Comparison of ENCODE assay signal across 10 cellular contexts in the genomic region with DNA sequence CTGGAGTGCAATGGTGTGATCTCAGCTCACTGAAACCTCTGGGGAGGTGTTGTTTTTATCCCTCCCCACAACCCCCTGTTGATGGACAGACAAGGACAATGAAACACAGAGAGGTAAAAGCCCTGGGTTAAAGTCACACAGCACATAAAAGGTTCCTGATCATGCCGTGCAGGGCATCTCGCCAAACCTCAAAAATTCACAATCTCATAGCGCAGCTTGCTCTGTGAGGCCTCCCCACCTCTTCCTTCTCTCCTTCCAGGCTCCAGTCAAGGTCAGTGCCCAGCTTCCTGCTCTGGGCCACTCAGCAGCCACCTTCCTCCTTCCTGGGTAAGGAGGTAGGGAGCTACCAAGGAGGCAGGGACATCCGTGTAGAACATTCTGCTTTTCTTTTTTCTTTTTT. TPM values are rescaled to one million over a fixed set of nuclear protein-coding genes. Genes with fewer than 3 reads are reported as not detected.
DNase-seq lines count a peak whose midpoint lies in the region; ATAC-seq, FAIRE-seq and TF ChIP-seq lines count a peak whose summit lies in the region.
"Had no signal": no experiment of that assay in that cellular context is flagged by ENCODE, and none has a peak within 500 bp of the region (broad histone marks: within the 10 kb centered on the region; RNA-seq: fewer than 3 reads in every experiment).

No MANE protein-coding gene starts in this region.

- H3K9ac ChIP-seq in endothelial cell of umbilical vein (replicated peaks; ENCODE audit: extremely low read depth, insufficient read depth, low read length) = no peak overlapping the region
- no peak overlapping the region for H3K9ac ChIP-seq in smooth muscle cell (ENCODE audit: low read depth)

- WGBS in smooth muscle cell (ENCODE audit: low lambda C conversion rate) = 82% methylated on average over 4 of the region's 4 CpGs

- CTCF ChIA-PET in endothelial cell of umbilical vein (lab: Charles Lee) = interaction anchor here (0.8 to 1.4 kb wide), 6 partner anchors 15 to 273 kb away, joined by 3 to 8 read pairs (median 4); no protein-coding TSS in a partner anchor

- peak; percentile 45; the same call in 2 of the 3 replicates for ATAC-seq in RWPE2 (ENCODE audit: low read depth)

- TF ChIP-seq POLR2A in endothelial cell of umbilical vein (IDR thresholded peaks at IDR 0.05; ENCODE audit: low read depth, low read length) = no peak

- H3F3A ChIP-seq in smooth muscle cell (ENCODE audit: low read depth) = no peaks in the 10 kb centered on the region

- H3K4me1 ChIP-seq in RWPE2 (ENCODE audit: insufficient read depth, poor library complexity, severe bottlenecking) = peaks cover 7% of the 10 kb centered on the region
- peaks cover 16% of the 10 kb centered on the region for H3K4me1 ChIP-seq in endothelial cell of umbilical vein (ENCODE audit: control insufficient read depth, extremely low read depth, insufficient read depth, low read length)
- H3K4me1 ChIP-seq in smooth muscle cell (ENCODE audit: low read depth) = peaks cover 10% of the 10 kb centered on the region

- no peak overlapping the region for H3K27ac ChIP-seq in RWPE2 (ENCODE audit: poor library complexity, severe bottlenecking)
- no peak overlapping the region for H3K27ac ChIP-seq in endothelial cell of umbilical vein (ENCODE audit: insufficient read depth, low read depth, low read length)
- H3K27ac ChIP-seq in smooth muscle cell (ENCODE audit: low read depth) = no peak overlapping the region
- H3K27ac ChIP-seq: thoracic aorta had no signal

- BruUV-seq in endothelial cell of umbilical vein (replicated peaks; lab: Mats Ljungman, UMichigan) = no TSS peak

- peak; percentile 91 for FAIRE-seq in endothelial cell of umbilical vein (lab: Jason Lieb, UNC)

- POLR2A ChIA-PET in endothelial cell of umbilical vein (lab: Charles Lee) = interaction anchor here (0.6 to 1.0 kb wide), 4 partner anchors 27 to 153 kb away, joined by 3 to 10 read pairs (median 4); partner anchors contain the start of genes RPL18 and SPHK2

- H3K27me3 ChIP-seq in RWPE2 (ENCODE audit: insufficient read depth, poor library complexity, severe bottlenecking) = no peaks in the 10 kb centered on the region
- no peaks in the 10 kb centered on the region for H3K27me3 ChIP-seq in endothelial cell of umbilical vein (ENCODE audit: control insufficient read depth in 2 of 2, insufficient read depth in 2 of 2, low read length in 2 of 2)
- peaks cover 22% of the 10 kb centered on the region for H3K27me3 ChIP-seq in smooth muscle cell (ENCODE audit: low read depth)

- dilution Hi-C loops in endothelial cell of umbilical vein (cut with MboI; ENCODE audit: extremely low pct_ligation_motif_present, low sequenced_read_pairs) = no loop called here

- no peak for TF ChIP-seq CTCF in RWPE2 (IDR thresholded peaks at IDR 0.05; ENCODE audit: poor library complexity, severe bottlenecking)
- no peak for TF ChIP-seq CTCF in endothelial cell of umbilical vein (IDR thresholded peaks at IDR 0.05; ENCODE audit: extremely low read depth in 1 of 2, insufficient read depth in 1 of 2, low read depth in 1 of 2, low read length in 2 of 2)
- TF ChIP-seq CTCF in smooth muscle cell (IDR thresholded peaks at IDR 0.05; ENCODE audit: borderline replicate concordance, insufficient read depth, poor library complexity, severe bottlenecking) = no peak

- H3K36me3 ChIP-seq in RWPE2 (ENCODE audit: low read depth) (no peaks in the 10 kb centered on the region), endothelial cell of umbilical vein (ENCODE audit: control insufficient read depth in 2 of 2, extremely low read depth in 1 of 2, insufficient read depth in 2 of 2, low read length in 2 of 2) (no peaks in the 10 kb centered on the region), smooth muscle cell (ENCODE audit: low read depth) (no peaks in the 10 kb centered on the region)

- DNase-seq in H4 (ENCODE audit: low spot score) = peak; percentile 92
- DNase-seq in RWPE2 (ENCODE audit: low spot score) = no peak
- DNase-seq in endothelial cell of umbilical vein (ENCODE audit: low read depth, low spot score) = peak; percentile 60
- peak; percentile 53 for DNase-seq in renal cortical epithelial cell (ENCODE audit: low read depth)
- no peak for DNase-seq in putamen (ENCODE audit: low spot score)
- DNase-seq in smooth muscle cell (lab: John Stamatoyannopoulos, UW; ENCODE audit: unreplicated experiment) = no peak
- DNase-seq in AML-193 (lab: John Stamatoyannopoulos, UW) = no peak
- no peak for DNase-seq in NCI-H2196 (lab: John Stamatoyannopoulos, UW; ENCODE audit: unreplicated experiment)
- DNase-seq: T-helper 1 cell had no signal

- H3K79me2 ChIP-seq in endothelial cell of umbilical vein (ENCODE audit: control insufficient read depth, insufficient read depth, low read length) (no peaks in the 10 kb centered on the region), smooth muscle cell (ENCODE audit: low read depth) (no peaks in the 10 kb centered on the region)

- H3K4me3 ChIP-seq in RWPE2 (ENCODE audit: severe bottlenecking) = no peak overlapping the region
- H3K4me3 ChIP-seq in endothelial cell of umbilical vein (replicated peaks in 1 of 3; ENCODE audit: insufficient read depth in 1 of 3, low read depth in 1 of 3, low read length in 3 of 3) = no peak overlapping the region
- H3K4me3 ChIP-seq in smooth muscle cell = no peak overlapping the region
- H3K4me3 ChIP-seq: thoracic aorta had no signal

- no peak overlapping the region for H3K4me2 ChIP-seq in endothelial cell of umbilical vein (ENCODE audit: insufficient read depth, low read length)
- H3K4me2 ChIP-seq in smooth muscle cell = no peak overlapping the region

- intact Hi-C loops in endothelial cell of umbilical vein (cut with micrococcal nuclease) = loop anchor here (1.0 kb wide), 1 partner anchor 49 kb away; no protein-coding TSS in a partner anchor

- no peaks in the 10 kb centered on the region for H3K9me3 ChIP-seq in RWPE2 (ENCODE audit: severe bottlenecking)
- no peaks in the 10 kb centered on the region for H3K9me3 ChIP-seq in endothelial cell of umbilical vein (replicated peaks; ENCODE audit: control insufficient read depth, insufficient read depth, low read length)
- no peaks in the 10 kb centered on the region for H3K9me3 ChIP-seq in smooth muscle cell (replicated peaks; ENCODE audit: low read depth)
- H3K9me3 ChIP-seq: thoracic aorta had no signal

- H2AFZ ChIP-seq in endothelial cell of umbilical vein (ENCODE audit: low read depth, low read length) (peak overlapping the region; percentile 67), smooth muscle cell (ENCODE audit: low read depth) (no peak overlapping the region)

- no peaks in the 10 kb centered on the region for H3K9me1 ChIP-seq in endothelial cell of umbilical vein (replicated peaks; ENCODE audit: control insufficient read depth, extremely low read depth, insufficient read depth, low read length)

- H4K20me1 ChIP-seq in endothelial cell of umbilical vein (replicated peaks; ENCODE audit: control insufficient read depth, extremely low read depth, insufficient read depth, low read length) (no peaks in the 10 kb centered on the region), smooth muscle cell (ENCODE audit: low read depth) (peaks cover 7% of the 10 kb centered on the region)

RNA-seq across cellular contexts. Expression of gene FUT2, which starts 2.3 kb away (rescaled TPM):
- not detected in 2 replicates for total RNA-seq in H4 (2014; rRNA removed; shearing (Covaris generic))
- total RNA-seq in endothelial cell of umbilical vein (not detected in 2 replicates), renal cortical epithelial cell (0.25 and 1.9 TPM in 2 replicates), smooth muscle cell (0.27 and 1.1 TPM in 2 replicates)
- polyA plus RNA-seq in endothelial cell of umbilical vein (not detected in 2 replicates), smooth muscle cell (0.18 and 0.54 TPM in 2 replicates)
- not detected in 2 replicates for polyA plus RNA-seq in endothelial cell of umbilical vein (2011; cell fraction: cytosol; rRNA removed)
- polyA plus RNA-seq in endothelial cell of umbilical vein (2011; cell fraction: nucleus; rRNA removed) = not detected in 2 replicates
- 0.29 and 0.35 TPM in 2 replicates for polyA plus RNA-seq in endothelial cell of umbilical vein (2012)
- polyA minus RNA-seq in endothelial cell of umbilical vein = not detected in 2 replicates
- not detected for polyA minus RNA-seq in endothelial cell of umbilical vein (2011; cell fraction: cytosol; rRNA and poly(A)+ RNA removed)
- not detected in 2 replicates for polyA minus RNA-seq in endothelial cell of umbilical vein (2011; cell fraction: nucleus; rRNA and poly(A)+ RNA removed)

RNA-seq across cellular contexts. Expression of gene MAMSTR, which starts 21.5 kb away (rescaled TPM):
- total RNA-seq in H4 (2014; rRNA removed; shearing (Covaris generic)) = 0.31 and 0.51 TPM in 2 replicates
- total RNA-seq in endothelial cell of umbilical vein (0.76 and 0.84 TPM in 2 replicates), renal cortical epithelial cell (0.25 and 0.87 TPM in 2 replicates), smooth muscle cell (0.22 and 0.58 TPM in 2 replicates)
- polyA plus RNA-seq in endothelial cell of umbilical vein (0.57 and 0.94 TPM in 2 replicates), smooth muscle cell (3.2 and 3.9 TPM in 2 replicates)
- 0.52 and 0.69 TPM in 2 replicates for polyA plus RNA-seq in endothelial cell of umbilical vein (2011; cell fraction: cytosol; rRNA removed)
- polyA plus RNA-seq in endothelial cell of umbilical vein (2011; cell fraction: nucleus; rRNA removed) = 1.0 and 1.1 TPM in 2 replicates
- polyA plus RNA-seq in endothelial cell of umbilical vein (2012) = 0.68 and 0.76 TPM in 2 replicates
- 0.51 and 0.78 TPM in 2 replicates for polyA minus RNA-seq in endothelial cell of umbilical vein
- 0.61 TPM for polyA minus RNA-seq in endothelial cell of umbilical vein (2011; cell fraction: cytosol; rRNA and poly(A)+ RNA removed)
- polyA minus RNA-seq in endothelial cell of umbilical vein (2011; cell fraction: nucleus; rRNA and poly(A)+ RNA removed) = 0.82 and 0.96 TPM in 2 replicates
- total RNA-seq: thoracic aorta had no signal

RNA-seq across cellular contexts. Expression of gene NTN5, which starts 25.2 kb away (rescaled TPM):
- total RNA-seq in H4 (2014; rRNA removed; shearing (Covaris generic)) = 0.58 TPM in 1 of 2 replicates, not detected in the other
- 0.35 TPM in 1 of 2 replicates, not detected in the other for total RNA-seq in endothelial cell of umbilical vein
- polyA plus RNA-seq in endothelial cell of umbilical vein = 0.11 and 0.18 TPM in 2 replicates
- 0.06 and 0.15 TPM in 2 replicates for polyA plus RNA-seq in endothelial cell of umbilical vein (2011; cell fraction: cytosol; rRNA removed)
- 0.63 TPM in 2 replicates for polyA plus RNA-seq in endothelial cell of umbilical vein (2011; cell fraction: nucleus; rRNA removed)
- 0.11 and 0.13 TPM in 2 replicates for polyA plus RNA-seq in endothelial cell of umbilical vein (2012)
- not detected in 2 replicates for polyA minus RNA-seq in endothelial cell of umbilical vein
- polyA minus RNA-seq in endothelial cell of umbilical vein (2011; cell fraction: cytosol; rRNA and poly(A)+ RNA removed) = not detected
- polyA minus RNA-seq in endothelial cell of umbilical vein (2011; cell fraction: nucleus; rRNA and poly(A)+ RNA removed) = 0.19 TPM in 1 of 2 replicates, not detected in the other
- 0.40 TPM in 1 of 2 replicates, not detected in the other for total RNA-seq in renal cortical epithelial cell
- not detected in 2 replicates for total RNA-seq in smooth muscle cell
- 0.22 TPM in 1 of 2 replicates, not detected in the other for polyA plus RNA-seq in smooth muscle cell

RNA-seq across cellular contexts. Expression of gene RASIP1, which starts 42.4 kb away (rescaled TPM):
- total RNA-seq in H4 (2014; rRNA removed; shearing (Covaris generic)) = 0.14 TPM in 1 of 2 replicates, not detected in the other
- total RNA-seq in endothelial cell of umbilical vein (82.1 and 83.1 TPM in 2 replicates), renal cortical epithelial cell (0.50 and 0.69 TPM in 2 replicates), smooth muscle cell (0.27 and 0.81 TPM in 2 replicates)
- polyA plus RNA-seq in endothelial cell of umbilical vein (66.2 and 76.2 TPM in 2 replicates), smooth muscle cell (2.7 and 3.5 TPM in 2 replicates)
- polyA plus RNA-seq in endothelial cell of umbilical vein (2011; cell fraction: cytosol; rRNA removed) = 37.2 and 37.3 TPM in 2 replicates
- 63.9 and 67.3 TPM in 2 replicates for polyA plus RNA-seq in endothelial cell of umbilical vein (2011; cell fraction: nucleus; rRNA removed)
- 59.3 and 64.5 TPM in 2 replicates for polyA plus RNA-seq in endothelial cell of umbilical vein (2012)
- 41.5 and 50.4 TPM in 2 replicates for polyA minus RNA-seq in endothelial cell of umbilical vein
- 49.6 TPM for polyA minus RNA-seq in endothelial cell of umbilical vein (2011; cell fraction: cytosol; rRNA and poly(A)+ RNA removed)
- 19.5 and 30.3 TPM in 2 replicates for polyA minus RNA-seq in endothelial cell of umbilical vein (2011; cell fraction: nucleus; rRNA and poly(A)+ RNA removed)

RNA-seq across cellular contexts. Expression of gene IZUMO1, which starts 48.7 kb away (rescaled TPM):
- not detected in 2 replicates for total RNA-seq in H4 (2014; rRNA removed; shearing (Covaris generic))
- total RNA-seq in endothelial cell of umbilical vein (1.2 TPM in 2 replicates), renal cortical epithelial cell (not detected in 2 replicates), smooth muscle cell (0.45 TPM in 1 of 2 replicates, not detected in the other)
- polyA plus RNA-seq in endothelial cell of umbilical vein (0.18 and 0.35 TPM in 2 replicates), smooth muscle cell (not detected in 2 replicates)
- polyA plus RNA-seq in endothelial cell of umbilical vein (2011; cell fraction: cytosol; rRNA removed) = 0.13 TPM in 1 of 2 replicates, not detected in the other
- polyA plus RNA-seq in endothelial cell of umbilical vein (2011; cell fraction: nucleus; rRNA removed) = 1.8 and 2.2 TPM in 2 replicates
- 0.18 and 0.20 TPM in 2 replicates for polyA plus RNA-seq in endothelial cell of umbilical vein (2012)
- polyA minus RNA-seq in endothelial cell of umbilical vein = not detected in 2 replicates
- polyA minus RNA-seq in endothelial cell of umbilical vein (2011; cell fraction: cytosol; rRNA and poly(A)+ RNA removed) = not detected
- 0.96 TPM in 1 of 2 replicates, not detected in the other for polyA minus RNA-seq in endothelial cell of umbilical vein (2011; cell fraction: nucleus; rRNA and poly(A)+ RNA removed)
- total RNA-seq: thoracic aorta had no signal

Comparison
In these comparisons a context has a peak if more than half of its experiments do, and no peak if none do; other contexts are left out.
1. DNase-seq: peak in H4 (single experiment), endothelial cell of umbilical vein (single experiment) and renal cortical epithelial cell (single experiment); none in RWPE2 (single experiment), putamen (single experiment), smooth muscle cell (single experiment), AML-193 (0 of 2) and NCI-H2196 (single experiment).